In genomic region chr11:64803163-64803845, GRCh38 we compare ENCODE assay signal across 1 cellular context.
TF ChIP-seq lines count a peak whose summit lies in the region.

TSS of gene MAP4K2 (minus strand) at chr11:64803214. CDS start at chr11:64803149, 65 bp downstream.

TF ChIP-seq in H1, 55 proteins besides CTCF, POLR2A, EP300 and RAD21 (continued from another document):
- TF ChIP-seq SIN3A (conservative IDR thresholded peaks at IDR 0.05 in 1 of 2, IDR thresholded peaks at IDR 0.05 in 1 of 2; ENCODE audit: low read depth in 1 of 2, low read length in 2 of 2) (peak in 1 of 2 experiments; percentile 78; a peak in 2 of 4 replicates), TAF1 (IDR thresholded peaks at IDR 0.05; ENCODE audit: low read depth, low read length) (peak; percentile 33; the same call in 1 of the 2 replicates)
